ENCODE assay signal across 9 cellular contexts in the genomic region with DNA sequence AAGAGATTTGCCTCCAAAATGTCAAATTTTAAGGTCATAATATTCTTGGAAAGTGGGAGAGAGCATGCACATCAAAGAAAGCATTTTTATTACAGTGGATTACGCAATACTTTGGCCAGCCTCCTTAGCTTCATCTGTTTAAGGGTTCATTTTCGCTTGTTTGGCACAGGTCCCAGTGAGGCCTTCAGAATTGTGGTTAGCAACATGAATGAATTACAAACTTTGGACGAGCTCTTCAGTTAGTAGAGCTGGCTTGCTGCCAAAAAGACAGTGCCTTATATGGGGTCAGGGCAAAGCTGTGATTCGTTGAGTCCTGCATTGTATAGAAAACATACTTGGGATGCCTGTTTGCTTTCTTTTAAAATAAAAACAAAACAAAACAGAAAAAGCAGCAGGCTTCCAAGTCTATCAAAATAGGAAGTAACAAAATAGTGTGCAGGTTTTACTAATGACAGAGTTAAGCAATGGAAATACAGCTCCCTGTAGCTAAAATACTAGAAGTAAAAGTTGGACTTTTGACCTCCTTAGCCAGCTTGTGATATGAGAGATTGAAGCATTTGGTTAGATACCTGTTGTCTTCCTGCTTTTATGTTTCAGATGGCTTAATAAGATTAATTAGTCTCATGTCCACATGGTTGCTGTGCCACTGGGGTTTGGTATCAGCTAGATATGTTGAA.
DNase-seq lines count a peak whose midpoint lies in the region; FAIRE-seq and TF ChIP-seq lines count a peak whose summit lies in the region.
"Had no signal": no experiment of that assay in that cellular context is flagged by ENCODE, and none has a peak within 500 bp of the region (broad histone marks: within the 10 kb centered on the region; RNA-seq: fewer than 3 reads in every experiment).

No MANE protein-coding gene starts in this region.

- H3K9me3 Mint-ChIP-seq in astrocyte (ENCODE audit: unreplicated experiment) = no peaks in the 10 kb centered on the region

- peaks cover 31% of the 10 kb centered on the region for H3K4me1 ChIP-seq in astrocyte (ENCODE audit: insufficient read depth, low read length)

- H3K4me3 Mint-ChIP-seq in astrocyte (ENCODE audit: unreplicated experiment) = no peak overlapping the region

- DNase-seq in NK-92 treated with Interleukin-12 subunit alpha and Interleukin-12 subunit beta, amount 100 ng/mL, for 24 hours (lab: John Stamatoyannopoulos, UW) = peak; percentile 2
- DNase-seq in NK-92 (lab: John Stamatoyannopoulos, UW; ENCODE audit: unreplicated experiment) = no peak
- peak; percentile 42 for DNase-seq in GOT3 (lab: John Stamatoyannopoulos, UW)
- DNase-seq in Kasumi-1 (lab: John Stamatoyannopoulos, UW) = peak; percentile 100
- DNase-seq in OCI-M1 (lab: John Stamatoyannopoulos, UW) = peak; percentile 99
- peak; percentile 99 for DNase-seq in astrocyte (ENCODE audit: low read depth)
- DNase-seq in hepatic stellate cell (ENCODE audit: low spot score) = peak; percentile 75
- peak; percentile 99 for DNase-seq in skeletal muscle cell (ENCODE audit: low read depth)

- peak overlapping the region; percentile 51 for H3K27ac Mint-ChIP-seq in astrocyte (ENCODE audit: unreplicated experiment)

- peak; percentile 99 for FAIRE-seq in astrocyte (lab: Jason Lieb, UNC)

- peaks cover 4% of the 10 kb centered on the region for H3K36me3 Mint-ChIP-seq in astrocyte (ENCODE audit: low read depth, unreplicated experiment)

- peaks cover 43% of the 10 kb centered on the region for H4K20me1 ChIP-seq in astrocyte (ENCODE audit: insufficient read depth, low read length)

- H3K27ac ChIP-seq in astrocyte (ENCODE audit: low read depth, low read length) = no peak overlapping the region
- H3K27ac ChIP-seq: 22Rv1 had no signal

- H3K27me3 ChIP-seq in astrocyte (ENCODE audit: insufficient read depth, low read length) = no peaks in the 10 kb centered on the region

- peaks cover 45% of the 10 kb centered on the region for H3K4me1 Mint-ChIP-seq in astrocyte (ENCODE audit: low read depth, unreplicated experiment)

- H3K4me2 ChIP-seq in astrocyte (ENCODE audit: low read length) = peak overlapping the region; percentile 54

- H3K4me3 ChIP-seq in astrocyte (ENCODE audit: insufficient read depth, low read depth, low read length) = no peak overlapping the region
- H3K4me3 ChIP-seq in skeletal muscle cell (ENCODE audit: low read depth, low read length) = no peak overlapping the region

- peaks cover 6% of the 10 kb centered on the region for H3K79me2 ChIP-seq in astrocyte (ENCODE audit: insufficient read depth, low read length)

- peaks cover 2% of the 10 kb centered on the region for H3K36me3 ChIP-seq in astrocyte (ENCODE audit: insufficient read depth, low read length)

- TF ChIP-seq CTCF in astrocyte (IDR thresholded peaks at IDR 0.05; ENCODE audit: insufficient read depth, low read depth, low read length) = no peak

- no peaks in the 10 kb centered on the region for H3K9me3 ChIP-seq in astrocyte (ENCODE audit: insufficient read depth, low read depth, low read length)

- no peak overlapping the region for H2AFZ ChIP-seq in astrocyte (ENCODE audit: low read depth, low read length)

- no peak overlapping the region for H3K9ac ChIP-seq in astrocyte (ENCODE audit: low read length)

- no peaks in the 10 kb centered on the region for H3K27me3 Mint-ChIP-seq in astrocyte (ENCODE audit: low read depth, unreplicated experiment)
